In the genomic region with DNA sequence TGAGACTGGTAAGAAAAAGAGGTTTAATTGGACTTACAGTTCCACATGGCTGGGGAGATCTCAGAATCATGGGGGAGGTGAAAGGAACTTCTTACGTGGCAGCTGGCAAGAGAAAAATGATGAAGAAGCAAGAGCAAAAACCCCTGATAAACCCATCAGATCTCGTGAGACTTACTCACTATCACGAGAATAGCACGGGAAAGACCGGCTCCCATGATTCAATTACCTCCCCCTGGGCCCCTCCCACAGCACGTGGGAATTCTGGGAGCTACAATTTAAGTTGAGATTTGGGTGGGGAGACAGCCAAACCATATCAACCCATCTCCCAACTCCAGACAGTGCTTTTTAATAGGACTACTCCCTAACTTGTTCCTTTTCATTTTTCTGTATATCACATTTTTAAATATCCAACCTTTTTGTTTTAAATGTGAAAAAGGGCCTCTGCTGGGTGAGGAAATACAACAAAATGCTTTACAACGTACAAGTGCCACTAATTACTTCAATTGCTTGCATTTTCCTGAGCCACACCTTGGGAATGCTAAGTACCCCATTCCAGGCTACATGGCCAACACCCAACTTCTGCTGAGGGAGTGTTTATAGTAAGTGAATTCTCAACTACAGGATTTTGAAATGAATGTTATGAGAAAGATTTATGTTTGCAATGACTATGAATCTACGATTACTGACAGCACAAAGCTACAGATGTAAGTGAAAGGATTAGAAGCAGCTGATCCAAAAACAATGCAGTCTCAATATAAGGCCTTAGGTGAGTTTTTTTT, we compare ENCODE assay signal across 26 cellular contexts.
DNase-seq lines count a peak whose midpoint lies in the region; TF ChIP-seq lines count a peak whose summit lies in the region.
"Had no signal": no experiment of that assay in that cellular context is flagged by ENCODE, and none has a peak within 500 bp of the region (broad histone marks: within the 10 kb centered on the region; RNA-seq: fewer than 3 reads in every experiment).

No MANE protein-coding gene starts in this region.

- peaks cover 5% of the 10 kb centered on the region for H3K36me3 Mint-ChIP-seq in MCF 10A (ENCODE audit: insufficient read depth, unreplicated experiment)
- peaks cover 4% of the 10 kb centered on the region for H3K36me3 Mint-ChIP-seq in nephron (ENCODE audit: low read depth)
- H3K36me3 Mint-ChIP-seq: activated CD4-positive, alpha-beta memory T cell treated with anti-CD3 and anti-CD28 coated beads for 36 hours; activated naive CD4-positive, alpha-beta T cell treated with anti-CD3 and anti-CD28 coated beads, Interleukin-2, amount 10 ng/mL, durations not matched to agents 7 days and 5 days; natural killer cell treated with Interleukin-12 subunit alpha and Interleukin-12 subunit beta and Interleukin-15 and Interleukin-18, amount 100 ng/mL, for 72 hours; stimulated activated effector memory CD8-positive, alpha-beta T cell treated with anti-CD3 and anti-CD28 coated beads, Interleukin-12 subunit alpha, Interleukin-12 subunit beta, amount 100 ng/mL, for 72 hours had no signal

- H3K4me3 ChIP-seq in breast epithelium (no peak overlapping the region), fibroblast of the aortic adventitia (ENCODE audit: low read depth, low read length) (no peak overlapping the region), vagina (no peak overlapping the region)
- H3K4me3 ChIP-seq: psoas muscle had no signal

- H3K4me1 ChIP-seq in breast epithelium (no peaks in the 10 kb centered on the region), vagina (peaks cover 30% of the 10 kb centered on the region)

- H3K36me3 ChIP-seq in breast epithelium (no peaks in the 10 kb centered on the region), vagina (no peaks in the 10 kb centered on the region)

- DNase-seq in MCF 10A (ENCODE audit: unreplicated experiment): peak; percentile 6
- DNase-seq in breast epithelium (ENCODE audit: low spot score in 2 of 2): no peak
- DNase-seq in fibroblast of the aortic adventitia (ENCODE audit: low read depth): peak; percentile 2
- no peak for DNase-seq in vagina (ENCODE audit: extremely low spot score in 2 of 2)
- DNase-seq in NCI-H1048 (lab: John Stamatoyannopoulos, UW): no peak
- no peak for DNase-seq in NCI-H748 treated with DMSO at 0.1 percent for 48 hours (lab: John Stamatoyannopoulos, UW)
- no peak for DNase-seq in dermis blood vessel endothelial cell
- DNase-seq: 8988T; activated CD4-positive, alpha-beta memory T cell treated with anti-CD3 and anti-CD28 coated beads for 36 hours; activated naive CD4-positive, alpha-beta T cell treated with anti-CD3 and anti-CD28 coated beads, Interleukin-2, amount 10 ng/mL, durations not matched to agents 7 days and 5 days; amniotic stem cell; DMS79; effector CD4-positive, alpha-beta T cell; GDM1; H9; left ventricle myocardium superior; NCI-H1105; NCI-H2029; NCI-H2227 treated with DMSO at 0.1 percent for 48 hours; psoas muscle; Right ventricle myocardium superior; T-helper 17 cell had no signal

- H3K4me3 Mint-ChIP-seq in MCF 10A (ENCODE audit: unreplicated experiment) (no peak overlapping the region), nephron (no peak overlapping the region)
- H3K4me3 Mint-ChIP-seq: activated CD4-positive, alpha-beta memory T cell treated with anti-CD3 and anti-CD28 coated beads for 36 hours; activated naive CD4-positive, alpha-beta T cell treated with anti-CD3 and anti-CD28 coated beads, Interleukin-2, amount 10 ng/mL, durations not matched to agents 7 days and 5 days; H9; natural killer cell treated with Interleukin-12 subunit alpha and Interleukin-12 subunit beta and Interleukin-15 and Interleukin-18, amount 100 ng/mL, for 72 hours; stimulated activated effector memory CD8-positive, alpha-beta T cell treated with anti-CD3 and anti-CD28 coated beads, Interleukin-12 subunit alpha, Interleukin-12 subunit beta, amount 100 ng/mL, for 72 hours; T-helper 17 cell had no signal

- no TSS peak for BruUV-seq in MCF 10A (replicated peaks; lab: Mats Ljungman, UMichigan)

- peaks cover 14% of the 10 kb centered on the region for H3K9me3 Mint-ChIP-seq in MCF 10A (ENCODE audit: unreplicated experiment)
- H3K9me3 Mint-ChIP-seq in nephron: peaks cover under 1% of the 10 kb centered on the region
- H3K9me3 Mint-ChIP-seq: activated CD4-positive, alpha-beta memory T cell treated with anti-CD3 and anti-CD28 coated beads for 36 hours; activated naive CD4-positive, alpha-beta T cell treated with anti-CD3 and anti-CD28 coated beads, Interleukin-2, amount 10 ng/mL, durations not matched to agents 7 days and 5 days; natural killer cell treated with Interleukin-12 subunit alpha and Interleukin-12 subunit beta and Interleukin-15 and Interleukin-18, amount 100 ng/mL, for 72 hours; stimulated activated effector memory CD8-positive, alpha-beta T cell treated with anti-CD3 and anti-CD28 coated beads, Interleukin-12 subunit alpha, Interleukin-12 subunit beta, amount 100 ng/mL, for 72 hours had no signal

- H3K27me3 Mint-ChIP-seq in MCF 10A (ENCODE audit: insufficient read depth, unreplicated experiment): no peaks in the 10 kb centered on the region
- H3K27me3 Mint-ChIP-seq in nephron (ENCODE audit: low read depth): no peaks in the 10 kb centered on the region
- H3K27me3 Mint-ChIP-seq: activated CD4-positive, alpha-beta memory T cell treated with anti-CD3 and anti-CD28 coated beads for 36 hours; natural killer cell treated with Interleukin-12 subunit alpha and Interleukin-12 subunit beta and Interleukin-15 and Interleukin-18, amount 100 ng/mL, for 72 hours; T-helper 17 cell had no signal

- H3K27ac ChIP-seq in breast epithelium (no peak overlapping the region), vagina (peak overlapping the region; percentile 12)
- H3K27ac ChIP-seq: C4-2B, psoas muscle had no signal

- peaks cover 36% of the 10 kb centered on the region for H3K4me1 Mint-ChIP-seq in MCF 10A (ENCODE audit: insufficient read depth, unreplicated experiment)
- H3K4me1 Mint-ChIP-seq in nephron: peaks cover 41% of the 10 kb centered on the region
- H3K4me1 Mint-ChIP-seq: activated naive CD4-positive, alpha-beta T cell treated with anti-CD3 and anti-CD28 coated beads, Interleukin-2, amount 10 ng/mL, durations not matched to agents 7 days and 5 days; T-helper 17 cell had no signal

- POLR2A ChIA-PET in MCF 10A (lab: Yijun Ruan, JAX): interaction anchor here (0.5 to 2.6 kb wide), 14 partner anchors 9 to 1763 kb away, joined by 3 to 10 read pairs (median 3); a partner anchor contains a TSS

- no peaks in the 10 kb centered on the region for H3K9me3 ChIP-seq in breast epithelium
- no peaks in the 10 kb centered on the region for H3K9me3 ChIP-seq in vagina
- H3K9me3 ChIP-seq: psoas muscle had no signal

- TF ChIP-seq CTCF in MCF 10A (IDR thresholded peaks at IDR 0.05; ENCODE audit: unreplicated experiment): no peak
- no peak for TF ChIP-seq CTCF in breast epithelium (IDR thresholded peaks at IDR 0.05)
- TF ChIP-seq CTCF in fibroblast of the aortic adventitia (IDR thresholded peaks at IDR 0.05; ENCODE audit: insufficient read depth, low read length): no peak
- no peak for TF ChIP-seq CTCF in nephron (IDR thresholded peaks at IDR 0.05; ENCODE audit: unreplicated experiment in 3 of 3)
- no peak for TF ChIP-seq CTCF in vagina (IDR thresholded peaks at IDR 0.05)

- H3K27ac Mint-ChIP-seq in MCF 10A (ENCODE audit: low read depth, unreplicated experiment): peak overlapping the region; percentile 65
- H3K27ac Mint-ChIP-seq in nephron: peak overlapping the region in 2 of 3 experiments; percentile 16 to 28
- H3K27ac Mint-ChIP-seq: activated CD4-positive, alpha-beta memory T cell treated with anti-CD3 and anti-CD28 coated beads for 36 hours; activated naive CD4-positive, alpha-beta T cell treated with anti-CD3 and anti-CD28 coated beads, Interleukin-2, amount 10 ng/mL, durations not matched to agents 7 days and 5 days; H9; natural killer cell treated with Interleukin-12 subunit alpha and Interleukin-12 subunit beta and Interleukin-15 and Interleukin-18, amount 100 ng/mL, for 72 hours; stimulated activated effector memory CD8-positive, alpha-beta T cell treated with anti-CD3 and anti-CD28 coated beads, Interleukin-12 subunit alpha, Interleukin-12 subunit beta, amount 100 ng/mL, for 72 hours; T-helper 17 cell had no signal

- no peaks in the 10 kb centered on the region for H3K27me3 ChIP-seq in breast epithelium
- no peaks in the 10 kb centered on the region for H3K27me3 ChIP-seq in vagina

- TF ChIP-seq POLR2A in breast epithelium (IDR thresholded peaks at IDR 0.05): no peak
- no peak for TF ChIP-seq POLR2A in vagina (IDR thresholded peaks at IDR 0.05)

- intact Hi-C loops in MCF 10A (cut with micrococcal nuclease) (no loop called here), breast epithelium (cut with DNase I; ENCODE audit: low total_unique reads) (no loop called here), vagina (cut with DNase I) (no loop called here)

- CTCF ChIA-PET in MCF 10A (lab: Yijun Ruan, JAX): interaction anchor here (0.6 to 0.7 kb wide), 3 partner anchors 39 to 810 kb away, joined by 3 to 4 read pairs (median 3); no protein-coding TSS in a partner anchor

Comparison
In these comparisons a context has a peak if more than half of its experiments do, and no peak if none do; other contexts are left out.
1. DNase-seq: peak in MCF 10A (single experiment) and fibroblast of the aortic adventitia (single experiment); none in breast epithelium (0 of 2), vagina (0 of 2), NCI-H1048 (single experiment), NCI-H748 treated with DMSO at 0.1 percent for 48 hours (single experiment) and dermis blood vessel endothelial cell (single experiment).